Comparison of ENCODE assay signal across 8 cellular contexts in the genomic region with DNA sequence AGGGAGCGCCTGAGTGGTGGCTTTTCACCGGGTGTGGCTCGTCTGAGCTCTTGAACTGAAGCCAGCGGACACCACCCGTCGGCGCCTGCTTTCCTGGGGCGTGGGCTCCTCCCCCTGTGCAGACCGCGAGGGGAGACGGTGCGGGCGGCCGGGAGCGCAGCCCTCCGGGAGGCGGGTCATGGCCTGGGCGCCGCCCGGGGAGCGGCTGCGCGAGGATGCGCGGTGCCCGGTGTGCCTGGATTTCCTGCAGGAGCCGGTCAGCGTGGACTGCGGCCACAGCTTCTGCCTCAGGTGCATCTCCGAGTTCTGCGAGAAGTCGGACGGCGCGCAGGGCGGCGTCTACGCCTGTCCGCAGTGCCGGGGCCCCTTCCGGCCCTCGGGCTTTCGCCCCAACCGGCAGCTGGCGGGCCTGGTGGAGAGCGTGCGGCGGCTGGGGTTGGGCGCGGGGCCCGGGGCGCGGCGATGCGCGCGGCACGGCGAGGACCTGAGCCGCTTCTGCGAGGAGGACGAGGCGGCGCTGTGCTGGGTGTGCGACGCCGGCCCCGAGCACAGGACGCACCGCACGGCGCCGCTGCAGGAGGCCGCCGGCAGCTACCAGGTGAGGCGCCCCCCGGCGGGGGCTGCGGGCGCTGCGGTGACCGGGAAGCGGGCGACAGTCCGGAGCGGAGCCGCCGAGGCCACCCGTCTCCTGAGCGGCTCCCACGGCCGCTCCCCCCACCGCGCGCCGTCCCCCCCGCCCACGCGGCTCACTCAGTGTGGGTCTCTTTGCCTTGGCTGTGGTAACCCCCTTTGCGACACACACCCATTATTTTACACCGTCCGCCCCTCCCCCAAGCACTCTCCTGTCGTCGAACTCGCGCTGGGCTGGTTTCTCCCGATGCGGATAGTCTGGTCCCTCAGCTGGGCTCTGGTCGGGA. TPM values are rescaled to one million over a fixed set of nuclear protein-coding genes. Genes with fewer than 3 reads are reported as not detected.
DNase-seq lines count a peak whose midpoint lies in the region; ATAC-seq and TF ChIP-seq lines count a peak whose summit lies in the region.

A gene with protein sequence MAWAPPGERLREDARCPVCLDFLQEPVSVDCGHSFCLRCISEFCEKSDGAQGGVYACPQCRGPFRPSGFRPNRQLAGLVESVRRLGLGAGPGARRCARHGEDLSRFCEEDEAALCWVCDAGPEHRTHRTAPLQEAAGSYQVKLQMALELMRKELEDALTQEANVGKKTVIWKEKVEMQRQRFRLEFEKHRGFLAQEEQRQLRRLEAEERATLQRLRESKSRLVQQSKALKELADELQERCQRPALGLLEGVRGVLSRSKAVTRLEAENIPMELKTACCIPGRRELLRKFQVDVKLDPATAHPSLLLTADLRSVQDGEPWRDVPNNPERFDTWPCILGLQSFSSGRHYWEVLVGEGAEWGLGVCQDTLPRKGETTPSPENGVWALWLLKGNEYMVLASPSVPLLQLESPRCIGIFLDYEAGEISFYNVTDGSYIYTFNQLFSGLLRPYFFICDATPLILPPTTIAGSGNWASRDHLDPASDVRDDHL (plus strand): TSS at position 119 of the 917 bp plus-strand sequence. CDS start 60 bp downstream, at position 179.

- peaks cover 8% of the 10 kb centered on the region for H3K9me3 Mint-ChIP-seq in MCF 10A (ENCODE audit: unreplicated experiment)
- H3K9me3 Mint-ChIP-seq in activated naive CD4-positive, alpha-beta T cell treated with anti-CD3 and anti-CD28 coated beads, Interleukin-2, amount 50 U/mL, for 24 hours: no peaks in the 10 kb centered on the region
- H3K9me3 Mint-ChIP-seq in stimulated activated naive CD8-positive, alpha-beta T cell treated with anti-CD3 and anti-CD28 coated beads, Interleukin-15, amount 100 ng/mL, for 72 hours: peaks cover 0 to 9% of the 10 kb centered on the region in 2 donors

- H3K4me1 Mint-ChIP-seq in MCF 10A (ENCODE audit: insufficient read depth, unreplicated experiment): peaks cover 6% of the 10 kb centered on the region
- peaks cover 12% of the 10 kb centered on the region for H3K4me1 Mint-ChIP-seq in activated naive CD4-positive, alpha-beta T cell treated with anti-CD3 and anti-CD28 coated beads, Interleukin-2, amount 50 U/mL, for 24 hours
- H3K4me1 Mint-ChIP-seq in stimulated activated naive CD8-positive, alpha-beta T cell treated with anti-CD3 and anti-CD28 coated beads, Interleukin-15, amount 100 ng/mL, for 72 hours: peaks cover 19% of the 10 kb centered on the region

- in situ Hi-C loops in T47D (cut with HindIII; ENCODE audit: low pct_unique_long_range_greater_than_20kb, low sequenced_read_pairs): no loop called here

- CTCF ChIA-PET in MCF 10A (lab: Yijun Ruan, JAX): no interaction called here

- DNase-seq in T47D (ENCODE audit: low read depth in 1 of 2, low spot score in 1 of 2) (peak; percentile 57 to 69), MCF 10A (ENCODE audit: unreplicated experiment) (no peak), LoVo (ENCODE audit: low spot score) (peak; percentile 90), inferior parietal cortex (ENCODE audit: extremely low spot score) (peak; percentile 39)
- DNase-seq in stimulated activated naive CD8-positive, alpha-beta T cell treated with anti-CD3 and anti-CD28 coated beads, Interleukin-15, amount 100 ng/mL, for 72 hours: peak; percentile 32 to 48

- no peak within 1 kb of the TSS for H3K4me3 Mint-ChIP-seq in MCF 10A (ENCODE audit: unreplicated experiment)
- H3K4me3 Mint-ChIP-seq in activated naive CD4-positive, alpha-beta T cell treated with anti-CD3 and anti-CD28 coated beads, Interleukin-2, amount 50 U/mL, for 24 hours: peak within 1 kb of the TSS; percentile 73
- peak within 1 kb of the TSS; percentile 84 to 87 for H3K4me3 Mint-ChIP-seq in stimulated activated naive CD8-positive, alpha-beta T cell treated with anti-CD3 and anti-CD28 coated beads, Interleukin-15, amount 100 ng/mL, for 72 hours

- no peak within 1 kb of the TSS for H3K27ac Mint-ChIP-seq in MCF 10A (ENCODE audit: low read depth, unreplicated experiment)
- H3K27ac Mint-ChIP-seq in activated naive CD4-positive, alpha-beta T cell treated with anti-CD3 and anti-CD28 coated beads, Interleukin-2, amount 50 U/mL, for 24 hours: peak within 1 kb of the TSS; percentile 48
- peak within 1 kb of the TSS in 1 of 2 donors; percentile 74 for H3K27ac Mint-ChIP-seq in stimulated activated naive CD8-positive, alpha-beta T cell treated with anti-CD3 and anti-CD28 coated beads, Interleukin-15, amount 100 ng/mL, for 72 hours

- ATAC-seq in stimulated activated naive CD8-positive, alpha-beta T cell treated with anti-CD3 and anti-CD28 coated beads, Interleukin-15, amount 100 ng/mL, for 72 hours: peak; percentile 92
- no peak for ATAC-seq in HG02588 (IDR thresholded peaks at IDR 0.05; ENCODE audit: unreplicated experiment)
- ATAC-seq in GM18870 (IDR thresholded peaks at IDR 0.05; ENCODE audit: unreplicated experiment): no peak

- no peak for TF ChIP-seq CTCF in MCF 10A (IDR thresholded peaks at IDR 0.05; ENCODE audit: unreplicated experiment)

- POLR2A ChIA-PET in MCF 10A (lab: Yijun Ruan, JAX): no interaction called here

- intact Hi-C loops in MCF 10A (cut with micrococcal nuclease): no loop called here

- BruUV-seq in MCF 10A (replicated peaks; lab: Mats Ljungman, UMichigan): no TSS peak

- H3K27me3 Mint-ChIP-seq in MCF 10A (ENCODE audit: insufficient read depth, unreplicated experiment): no peaks in the 10 kb centered on the region
- peaks cover 29% of the 10 kb centered on the region for H3K27me3 Mint-ChIP-seq in activated naive CD4-positive, alpha-beta T cell treated with anti-CD3 and anti-CD28 coated beads, Interleukin-2, amount 50 U/mL, for 24 hours
- peaks cover 48% of the 10 kb centered on the region for H3K27me3 Mint-ChIP-seq in stimulated activated naive CD8-positive, alpha-beta T cell treated with anti-CD3 and anti-CD28 coated beads, Interleukin-15, amount 100 ng/mL, for 72 hours

- H3K36me3 Mint-ChIP-seq in MCF 10A (ENCODE audit: insufficient read depth, unreplicated experiment): no peaks in the 10 kb centered on the region
- H3K36me3 Mint-ChIP-seq in activated naive CD4-positive, alpha-beta T cell treated with anti-CD3 and anti-CD28 coated beads, Interleukin-2, amount 50 U/mL, for 24 hours: peaks cover 1% of the 10 kb centered on the region

RNA-seq across cellular contexts. Expression of the gene that starts here (rescaled TPM):
- total RNA-seq in MCF 10A (2022): not detected in 2 replicates
